ENCODE assay signal across 21 cellular contexts in genomic region chr11:8369592-8370205, GRCh38.
DNase-seq lines count a peak whose midpoint lies in the region; TF ChIP-seq lines count a peak whose summit lies in the region.
"Had no signal": no experiment of that assay in that cellular context is flagged by ENCODE, and none has a peak within 500 bp of the region (broad histone marks: within the 10 kb centered on the region; RNA-seq: fewer than 3 reads in every experiment).

No MANE protein-coding gene starts in this region.

- H4K8ac ChIP-seq in neuronal stem cell (ENCODE audit: low read depth, low read length), result no peak overlapping the region

- H3K27me3 ChIP-seq in endodermal cell (ENCODE audit: control insufficient read depth, insufficient read depth, low read length, poor library complexity, severe bottlenecking), result no peaks in the 10 kb centered on the region
- H3K27me3 ChIP-seq in neuronal stem cell (ENCODE audit: control insufficient read depth in 3 of 3, insufficient read depth in 3 of 3, low read depth in 1 of 3, low read length in 3 of 3), result no peaks in the 10 kb centered on the region
- H3K27me3 ChIP-seq in tibial artery, result no peaks in the 10 kb centered on the region
- H3K27me3 ChIP-seq: BE2C; BLaER1 treated with 17β-estradiol and CSF1 and Interleukin-3, amounts not matched to agents 10 nM and 100 nM had no signal

- peaks cover 2% of the 10 kb centered on the region for H3K27me3 Mint-ChIP-seq in endodermal cell (ENCODE audit: insufficient read depth)

- H2AK5ac ChIP-seq in neuronal stem cell (ENCODE audit: low read depth, low read length), result peak overlapping the region; percentile 66

- no peak overlapping the region for H2BK120ac ChIP-seq in neuronal stem cell (ENCODE audit: low read depth, low read length)

- H3K4me1 ChIP-seq in endodermal cell (ENCODE audit: control insufficient read depth, insufficient read depth, low read length), result no peaks in the 10 kb centered on the region
- H3K4me1 ChIP-seq in neuronal stem cell (ENCODE audit: control insufficient read depth in 2 of 2, insufficient read depth in 1 of 2, low read depth in 1 of 2, low read length in 2 of 2), result no peaks in the 10 kb centered on the region
- H3K4me1 ChIP-seq in tibial artery, result no peaks in the 10 kb centered on the region
- H3K4me1 ChIP-seq: BE2C, HAP-1 had no signal

- no peak overlapping the region for H2BK5ac ChIP-seq in neuronal stem cell (ENCODE audit: low read length)

- no peak overlapping the region for H3K23ac ChIP-seq in neuronal stem cell (ENCODE audit: low read depth, low read length, poor library complexity)

- H4K91ac ChIP-seq in neuronal stem cell (ENCODE audit: low read depth, low read length, poor library complexity), result no peak overlapping the region

- H2BK12ac ChIP-seq in neuronal stem cell (ENCODE audit: low read length), result no peak overlapping the region

- H3K4me3 ChIP-seq in endodermal cell (ENCODE audit: low read length) (no peak overlapping the region), neuronal stem cell (ENCODE audit: low read length in 2 of 2) (no peak overlapping the region), tibial artery (no peak overlapping the region)
- H3K4me3 ChIP-seq: BLaER1 treated with 17β-estradiol and CSF1 and Interleukin-3, amounts not matched to agents 10 nM and 100 nM; HAP-1 had no signal

- no peak overlapping the region for H2BK15ac ChIP-seq in neuronal stem cell (ENCODE audit: low read length)

- H3K4me1 Mint-ChIP-seq in endodermal cell, result peaks cover 3% of the 10 kb centered on the region

- intact Hi-C loops in tibial artery (cut with DNase I; ENCODE audit: low total_unique reads), result no loop called here

- H3K36me3 ChIP-seq in endodermal cell (ENCODE audit: control insufficient read depth, insufficient read depth, low read length) (no peaks in the 10 kb centered on the region), neuronal stem cell (replicated peaks in 1 of 2; ENCODE audit: control insufficient read depth in 2 of 2, insufficient read depth in 2 of 2, low read length in 2 of 2) (no peaks in the 10 kb centered on the region), tibial artery (no peaks in the 10 kb centered on the region)
- H3K36me3 ChIP-seq: BE2C; BLaER1 treated with 17β-estradiol and CSF1 and Interleukin-3, amounts not matched to agents 10 nM and 100 nM; HAP-1 had no signal

- H3K18ac ChIP-seq in neuronal stem cell (ENCODE audit: low read length), result no peak overlapping the region

- no peak overlapping the region for H3K4me2 ChIP-seq in neuronal stem cell (ENCODE audit: insufficient read depth, low read length, poor library complexity, severe bottlenecking)
- H3K4me2 ChIP-seq: BLaER1 treated with 17β-estradiol and CSF1 and Interleukin-3, amounts not matched to agents 10 nM and 100 nM had no signal

- no peaks in the 10 kb centered on the region for H3K9me3 ChIP-seq in endodermal cell (ENCODE audit: control insufficient read depth, low read length)
- H3K9me3 ChIP-seq in neuronal stem cell (replicated peaks in 1 of 2; ENCODE audit: control insufficient read depth in 2 of 2, insufficient read depth in 1 of 2, low read depth in 1 of 2, low read length in 2 of 2), result no peaks in the 10 kb centered on the region
- no peaks in the 10 kb centered on the region for H3K9me3 ChIP-seq in tibial artery
- H3K9me3 ChIP-seq: BE2C; BLaER1 treated with 17β-estradiol and CSF1 and Interleukin-3, amounts not matched to agents 10 nM and 100 nM; HAP-1 had no signal

- no peak overlapping the region for H2AFZ ChIP-seq in neuronal stem cell (ENCODE audit: low read length)

- DNase-seq in activated effector memory CD4-positive, alpha-beta T cell treated with anti-CD3 and anti-CD28 coated beads, Interleukin-2, amount 50 U/mL, for 16 hours, result peak; percentile 27
- no peak for DNase-seq in activated effector memory CD4-positive, alpha-beta T cell treated with Interleukin-2 at 50 U/mL for 16 hours
- DNase-seq in endodermal cell (peak; percentile 34), neuronal stem cell (ENCODE audit: low spot score) (no peak), tibial artery (peak; percentile 2 to 53), AML-193 (lab: John Stamatoyannopoulos, UW) (no peak), germinal center (ENCODE audit: low spot score) (no peak)
- no peak for DNase-seq in activated CD4-positive, CD25-positive, alpha-beta regulatory T cell treated with anti-CD3 and anti-CD28 coated beads, Interleukin-2, amount 50 U/mL, for 72 hours
- DNase-seq: BE2C, Calu3, COR-L47, DMS53, DMS79 treated with DMSO at 0.1 percent for 48 hours, GF-D8, GOT3, HFFc6 had no signal

- no peak overlapping the region for H3K4ac ChIP-seq in neuronal stem cell (ENCODE audit: low read length)

- H3K9ac ChIP-seq in endodermal cell (ENCODE audit: extremely low read depth, low read length, poor library complexity, severe bottlenecking) (no peak overlapping the region), neuronal stem cell (ENCODE audit: low read depth, low read length, poor library complexity) (no peak overlapping the region)
- H3K9ac ChIP-seq: BLaER1 treated with 17β-estradiol and CSF1 and Interleukin-3, amounts not matched to agents 10 nM and 100 nM had no signal

- H3K4me3 Mint-ChIP-seq in endodermal cell, result no peak overlapping the region
- H3K4me3 Mint-ChIP-seq: CD14-positive monocyte; CD4-positive, alpha-beta T cell; HFFc6 had no signal

- H3K27ac ChIP-seq in endodermal cell (ENCODE audit: low read depth, low read length) (no peak overlapping the region), neuronal stem cell (replicated peaks; ENCODE audit: low read length) (no peak overlapping the region), tibial artery (no peak overlapping the region)
- H3K27ac ChIP-seq: 22Rv1; BLaER1 treated with 17β-estradiol and CSF1 and Interleukin-3, amounts not matched to agents 10 nM and 100 nM had no signal

- no peaks in the 10 kb centered on the region for H3K79me1 ChIP-seq in neuronal stem cell (ENCODE audit: low read depth, low read length)

- no peaks in the 10 kb centered on the region for H3K9me3 Mint-ChIP-seq in endodermal cell
- H3K9me3 Mint-ChIP-seq: CD4-positive, alpha-beta T cell; HFFc6 had no signal

- H3K14ac ChIP-seq in neuronal stem cell (ENCODE audit: low read length), result no peak overlapping the region

- TF ChIP-seq CTCF in endodermal cell (conservative IDR thresholded peaks at IDR 0.05) (no peak), tibial artery (IDR thresholded peaks at IDR 0.05) (no peak)

- H3K27ac Mint-ChIP-seq in endodermal cell, result no peak overlapping the region
- H3K27ac Mint-ChIP-seq: CD4-positive, alpha-beta T cell; HFFc6 had no signal

- no peaks in the 10 kb centered on the region for H3K36me3 Mint-ChIP-seq in endodermal cell (ENCODE audit: low read depth)
- H3K36me3 Mint-ChIP-seq: CD14-positive monocyte had no signal

- WGBS in endodermal cell (ENCODE audit: insufficient coverage in 1 of 2, insufficient read length in 1 of 2), 2 experiments, result 91 to 100% methylated on average over 2 to 7 of the region's 7 CpGs
- no CpG with 5 or more reads among the region's 7 CpGs for WGBS in neuronal stem cell (ENCODE audit: extremely low coverage in 2 of 2, insufficient read length in 2 of 2, insufficient replicate concordance in 1 of 2), 2 donors

Comparison
In these comparisons a context has a peak if more than half of its experiments do, and no peak if none do; other contexts are left out.
1. DNase-seq: peak in activated effector memory CD4-positive, alpha-beta T cell treated with anti-CD3 and anti-CD28 coated beads, Interleukin-2, amount 50 U/mL, for 16 hours (single experiment), endodermal cell (single experiment) and tibial artery (2 of 2); none in activated effector memory CD4-positive, alpha-beta T cell treated with Interleukin-2 at 50 U/mL for 16 hours (single experiment), neuronal stem cell (single experiment), AML-193 (0 of 2), activated CD4-positive, CD25-positive, alpha-beta regulatory T cell treated with anti-CD3 and anti-CD28 coated beads, Interleukin-2, amount 50 U/mL, for 72 hours (single experiment) and germinal center (single experiment).